In the genomic region with DNA sequence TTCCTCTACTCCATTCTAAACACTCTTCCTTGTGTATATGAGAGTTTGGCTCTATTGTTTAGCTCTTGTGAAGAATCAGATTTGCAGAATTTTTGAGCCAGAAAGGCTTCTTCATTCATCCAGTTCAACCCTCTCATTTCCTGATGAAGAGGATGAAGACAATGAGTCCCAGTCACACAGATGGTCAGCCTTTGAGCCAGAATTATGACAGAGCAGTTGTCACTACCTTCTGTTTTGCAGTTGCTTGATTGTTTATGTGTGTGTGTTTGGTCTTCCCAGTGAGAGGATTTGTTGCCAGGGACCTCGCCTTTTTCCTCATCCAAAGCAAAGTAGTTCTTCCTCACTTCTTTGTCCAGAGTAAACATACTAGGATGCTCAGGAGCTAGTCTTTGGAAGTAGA, we compare ENCODE assay signal across 13 cellular contexts.
"Had no signal": no experiment of that assay in that cellular context is flagged by ENCODE, and none has a peak within 500 bp of the region (broad histone marks: within the 10 kb centered on the region; RNA-seq: fewer than 3 reads in every experiment).

No MANE protein-coding gene starts in this region.

- ATAC-seq: activated CD8-positive, alpha-beta T cell treated with anti-CD3 and anti-CD28 coated beads, Interleukin-2, amount 10 ng/mL, durations not matched to agents 7 days and 5 days; foreskin keratinocyte; left lung; stimulated activated naive CD8-positive, alpha-beta T cell treated with anti-CD3 and anti-CD28 coated beads, Interleukin-15, Interleukin-2, amounts not matched to agents 100 U/mL and 50 U/mL, for 24 hours had no signal

- H3K9me3 Mint-ChIP-seq: activated naive CD4-positive, alpha-beta T cell treated with anti-CD3 and anti-CD28 coated beads, Interleukin-2, amount 10 ng/mL, durations not matched to agents 7 days and 5 days had no signal

- H3K4me3 Mint-ChIP-seq: activated CD8-positive, alpha-beta T cell treated with anti-CD3 and anti-CD28 coated beads, Interleukin-2, amount 10 ng/mL, durations not matched to agents 7 days and 5 days; activated naive CD4-positive, alpha-beta T cell treated with anti-CD3 and anti-CD28 coated beads, Interleukin-2, amount 10 ng/mL, durations not matched to agents 7 days and 5 days; neural crest cell had no signal

- DNase-seq: activated CD4-positive, alpha-beta T cell treated with anti-CD3 and anti-CD28 coated beads for 1 hour; activated CD8-positive, alpha-beta memory T cell treated with anti-CD3 and anti-CD28 coated beads, Interleukin-2, amount 50 U/mL, for 48 hours; activated CD8-positive, alpha-beta T cell treated with anti-CD3 and anti-CD28 coated beads, Interleukin-2, amount 10 ng/mL, durations not matched to agents 7 days and 5 days; activated naive CD4-positive, alpha-beta T cell treated with anti-CD3 and anti-CD28 coated beads, Interleukin-2, amount 10 ng/mL, durations not matched to agents 7 days and 5 days; brain microvascular endothelial cell; foreskin keratinocyte; left lung; mesendoderm; ovary; stimulated activated CD4-positive, alpha-beta T cell treated with anti-CD3 and anti-CD28 coated beads, Interleukin-2, amount 100 ng/mL, for 48 hours; stimulated activated naive CD8-positive, alpha-beta T cell treated with anti-CD3 and anti-CD28 coated beads, Interleukin-15, Interleukin-2, amounts not matched to agents 100 U/mL and 50 U/mL, for 24 hours; SW 1271 had no signal

- H3K27me3 Mint-ChIP-seq: activated naive CD4-positive, alpha-beta T cell treated with anti-CD3 and anti-CD28 coated beads, Interleukin-2, amount 10 ng/mL, durations not matched to agents 7 days and 5 days had no signal

- H3K27ac Mint-ChIP-seq: activated CD8-positive, alpha-beta T cell treated with anti-CD3 and anti-CD28 coated beads, Interleukin-2, amount 10 ng/mL, durations not matched to agents 7 days and 5 days; activated naive CD4-positive, alpha-beta T cell treated with anti-CD3 and anti-CD28 coated beads, Interleukin-2, amount 10 ng/mL, durations not matched to agents 7 days and 5 days had no signal
